In the genomic region with DNA sequence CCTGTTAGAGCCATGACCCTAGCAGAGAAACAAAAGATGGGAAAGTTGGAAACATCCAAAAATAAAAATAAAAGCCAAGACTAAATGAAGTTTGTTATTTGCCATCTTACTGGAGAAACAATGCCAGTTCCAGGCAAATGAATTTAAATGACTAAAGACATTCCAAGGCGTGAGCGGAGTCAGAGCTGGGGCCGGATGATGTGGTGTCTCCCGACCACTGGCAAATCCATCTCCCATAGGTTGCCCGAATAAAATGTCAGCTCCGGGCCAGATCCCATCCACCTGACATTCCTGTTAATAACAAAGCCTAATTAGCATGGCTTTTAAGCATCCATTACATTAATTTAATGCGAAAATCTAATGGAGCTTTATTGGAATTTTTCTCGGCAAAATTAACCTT, we compare ENCODE assay signal across 1 cellular context.
TF ChIP-seq lines count a peak whose summit lies in the region.

No MANE protein-coding gene starts in this region.

TF ChIP-seq in H1, 55 proteins besides CTCF, POLR2A, EP300 and RAD21:
- TF ChIP-seq BACH1 (IDR thresholded peaks at IDR 0.05; ENCODE audit: low read length) (no peak), EZH2 (IDR thresholded peaks at IDR 0.05; ENCODE audit: low read depth, low read length, severe bottlenecking) (no peak)
